ENCODE assay signal across 2 cellular contexts in genomic region chr2:131588152-131588873, GRCh38.
TF ChIP-seq lines count a peak whose summit lies in the region.

No MANE protein-coding gene starts in this region.

TF ChIP-seq in GM23338, 12 proteins besides CTCF, POLR2A, EP300 and RAD21 (continued from another document):
- TF ChIP-seq REST (IDR thresholded peaks at IDR 0.05; ENCODE audit: unreplicated experiment), result no peak
- no peak for TF ChIP-seq EZH2 (IDR thresholded peaks at IDR 0.05; ENCODE audit: low read depth, unreplicated experiment)
- TF ChIP-seq, protein P1, sequence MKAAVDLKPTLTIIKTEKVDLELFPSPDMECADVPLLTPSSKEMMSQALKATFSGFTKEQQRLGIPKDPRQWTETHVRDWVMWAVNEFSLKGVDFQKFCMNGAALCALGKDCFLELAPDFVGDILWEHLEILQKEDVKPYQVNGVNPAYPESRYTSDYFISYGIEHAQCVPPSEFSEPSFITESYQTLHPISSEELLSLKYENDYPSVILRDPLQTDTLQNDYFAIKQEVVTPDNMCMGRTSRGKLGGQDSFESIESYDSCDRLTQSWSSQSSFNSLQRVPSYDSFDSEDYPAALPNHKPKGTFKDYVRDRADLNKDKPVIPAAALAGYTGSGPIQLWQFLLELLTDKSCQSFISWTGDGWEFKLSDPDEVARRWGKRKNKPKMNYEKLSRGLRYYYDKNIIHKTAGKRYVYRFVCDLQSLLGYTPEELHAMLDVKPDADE (IDR thresholded peaks at IDR 0.05), result no peak
- TF ChIP-seq ZNF462 (CRISPR knock-in tag; IDR thresholded peaks at IDR 0.05), result no peak
- no peak for TF ChIP-seq POLR2AphosphoS5 (IDR thresholded peaks at IDR 0.05; ENCODE audit: low read depth)
- no peak for TF ChIP-seq ZNF114 (CRISPR knock-in tag; IDR thresholded peaks at IDR 0.05)
- no peak for TF ChIP-seq EZH2phosphoT487 (IDR thresholded peaks at IDR 0.05; ENCODE audit: unreplicated experiment)
- TF ChIP-seq ZNF331 (CRISPR knock-in tag; IDR thresholded peaks at IDR 0.05; ENCODE audit: low read depth), result no peak

TF ChIP-seq in HepG2, 621 proteins besides CTCF, POLR2A, EP300 and RAD21 (continued from another document):
- TF ChIP-seq, protein P2, sequence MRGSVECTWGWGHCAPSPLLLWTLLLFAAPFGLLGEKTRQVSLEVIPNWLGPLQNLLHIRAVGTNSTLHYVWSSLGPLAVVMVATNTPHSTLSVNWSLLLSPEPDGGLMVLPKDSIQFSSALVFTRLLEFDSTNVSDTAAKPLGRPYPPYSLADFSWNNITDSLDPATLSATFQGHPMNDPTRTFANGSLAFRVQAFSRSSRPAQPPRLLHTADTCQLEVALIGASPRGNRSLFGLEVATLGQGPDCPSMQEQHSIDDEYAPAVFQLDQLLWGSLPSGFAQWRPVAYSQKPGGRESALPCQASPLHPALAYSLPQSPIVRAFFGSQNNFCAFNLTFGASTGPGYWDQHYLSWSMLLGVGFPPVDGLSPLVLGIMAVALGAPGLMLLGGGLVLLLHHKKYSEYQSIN (CRISPR knock-in tag; IDR thresholded peaks at IDR 0.05; ENCODE audit: borderline replicate concordance), result no peak
- TF ChIP-seq FOXA1 (IDR thresholded peaks at IDR 0.05), result no peak
- TF ChIP-seq FOXA1 (CRISPR knock-in tag; IDR thresholded peaks at IDR 0.05), result no peak
- TF ChIP-seq ZNF605 (CRISPR knock-in tag; IDR thresholded peaks at IDR 0.05), result no peak
- TF ChIP-seq ZNF225 (CRISPR knock-in tag; IDR thresholded peaks at IDR 0.05), result no peak
- TF ChIP-seq ELK4 (CRISPR knock-in tag; IDR thresholded peaks at IDR 0.05; ENCODE audit: borderline replicate concordance), result no peak
- TF ChIP-seq, protein P3, sequence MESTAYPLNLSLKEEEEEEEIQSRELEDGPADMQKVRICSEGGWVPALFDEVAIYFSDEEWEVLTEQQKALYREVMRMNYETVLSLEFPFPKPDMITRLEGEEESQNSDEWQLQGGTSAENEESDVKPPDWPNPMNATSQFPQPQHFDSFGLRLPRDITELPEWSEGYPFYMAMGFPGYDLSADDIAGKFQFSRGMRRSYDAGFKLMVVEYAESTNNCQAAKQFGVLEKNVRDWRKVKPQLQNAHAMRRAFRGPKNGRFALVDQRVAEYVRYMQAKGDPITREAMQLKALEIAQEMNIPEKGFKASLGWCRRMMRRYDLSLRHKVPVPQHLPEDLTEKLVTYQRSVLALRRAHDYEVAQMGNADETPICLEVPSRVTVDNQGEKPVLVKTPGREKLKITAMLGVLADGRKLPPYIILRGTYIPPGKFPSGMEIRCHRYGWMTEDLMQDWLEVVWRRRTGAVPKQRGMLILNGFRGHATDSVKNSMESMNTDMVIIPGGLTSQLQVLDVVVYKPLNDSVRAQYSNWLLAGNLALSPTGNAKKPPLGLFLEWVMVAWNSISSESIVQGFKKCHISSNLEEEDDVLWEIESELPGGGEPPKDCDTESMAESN (CRISPR knock-in tag; conservative IDR thresholded peaks at IDR 0.05), result no peak
- no peak for TF ChIP-seq ZNF776 (CRISPR knock-in tag; IDR thresholded peaks at IDR 0.05)
- no peak for TF ChIP-seq MYNN (CRISPR knock-in tag; IDR thresholded peaks at IDR 0.05; ENCODE audit: low read depth)
